ENCODE assay signal across 1 cellular context in the genomic region with DNA sequence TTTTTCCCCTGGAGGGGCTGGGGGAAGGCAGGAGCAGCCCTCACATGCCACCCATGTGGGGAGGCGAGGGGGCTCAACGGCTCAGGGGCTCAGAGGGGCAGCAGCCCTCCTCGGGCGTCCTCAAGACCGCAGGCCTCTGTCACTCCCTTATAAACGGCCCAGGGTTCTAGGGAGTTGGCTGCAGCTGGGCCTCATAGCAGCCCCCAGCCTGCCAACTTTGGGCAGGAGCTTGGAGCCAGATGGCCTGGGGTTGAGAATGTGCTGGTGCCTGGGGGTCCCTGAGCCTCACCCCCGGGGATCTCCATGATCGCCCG.
TF ChIP-seq lines count a peak whose summit lies in the region.

No MANE protein-coding gene starts in this region.

TF ChIP-seq in GM23338, 12 proteins besides CTCF, POLR2A, EP300 and RAD21 (continued from another document):
- TF ChIP-seq, protein P1, sequence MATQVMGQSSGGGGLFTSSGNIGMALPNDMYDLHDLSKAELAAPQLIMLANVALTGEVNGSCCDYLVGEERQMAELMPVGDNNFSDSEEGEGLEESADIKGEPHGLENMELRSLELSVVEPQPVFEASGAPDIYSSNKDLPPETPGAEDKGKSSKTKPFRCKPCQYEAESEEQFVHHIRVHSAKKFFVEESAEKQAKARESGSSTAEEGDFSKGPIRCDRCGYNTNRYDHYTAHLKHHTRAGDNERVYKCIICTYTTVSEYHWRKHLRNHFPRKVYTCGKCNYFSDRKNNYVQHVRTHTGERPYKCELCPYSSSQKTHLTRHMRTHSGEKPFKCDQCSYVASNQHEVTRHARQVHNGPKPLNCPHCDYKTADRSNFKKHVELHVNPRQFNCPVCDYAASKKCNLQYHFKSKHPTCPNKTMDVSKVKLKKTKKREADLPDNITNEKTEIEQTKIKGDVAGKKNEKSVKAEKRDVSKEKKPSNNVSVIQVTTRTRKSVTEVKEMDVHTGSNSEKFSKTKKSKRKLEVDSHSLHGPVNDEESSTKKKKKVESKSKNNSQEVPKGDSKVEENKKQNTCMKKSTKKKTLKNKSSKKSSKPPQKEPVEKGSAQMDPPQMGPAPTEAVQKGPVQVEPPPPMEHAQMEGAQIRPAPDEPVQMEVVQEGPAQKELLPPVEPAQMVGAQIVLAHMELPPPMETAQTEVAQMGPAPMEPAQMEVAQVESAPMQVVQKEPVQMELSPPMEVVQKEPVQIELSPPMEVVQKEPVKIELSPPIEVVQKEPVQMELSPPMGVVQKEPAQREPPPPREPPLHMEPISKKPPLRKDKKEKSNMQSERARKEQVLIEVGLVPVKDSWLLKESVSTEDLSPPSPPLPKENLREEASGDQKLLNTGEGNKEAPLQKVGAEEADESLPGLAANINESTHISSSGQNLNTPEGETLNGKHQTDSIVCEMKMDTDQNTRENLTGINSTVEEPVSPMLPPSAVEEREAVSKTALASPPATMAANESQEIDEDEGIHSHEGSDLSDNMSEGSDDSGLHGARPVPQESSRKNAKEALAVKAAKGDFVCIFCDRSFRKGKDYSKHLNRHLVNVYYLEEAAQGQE (IDR thresholded peaks at IDR 0.05; ENCODE audit: unreplicated experiment) = no peak
- TF ChIP-seq JUNB (IDR thresholded peaks at IDR 0.05; ENCODE audit: unreplicated experiment) = no peak
- TF ChIP-seq ZNF331 (CRISPR knock-in tag; IDR thresholded peaks at IDR 0.05; ENCODE audit: low read depth) = no peak
- no peak for TF ChIP-seq CREB1 (CRISPR knock-in tag; IDR thresholded peaks at IDR 0.05; ENCODE audit: low read depth)
- TF ChIP-seq POLR2AphosphoS5 (IDR thresholded peaks at IDR 0.05; ENCODE audit: low read depth) = no peak
- no peak for TF ChIP-seq EZH2 (IDR thresholded peaks at IDR 0.05; ENCODE audit: low read depth, unreplicated experiment)
- TF ChIP-seq, protein P2, sequence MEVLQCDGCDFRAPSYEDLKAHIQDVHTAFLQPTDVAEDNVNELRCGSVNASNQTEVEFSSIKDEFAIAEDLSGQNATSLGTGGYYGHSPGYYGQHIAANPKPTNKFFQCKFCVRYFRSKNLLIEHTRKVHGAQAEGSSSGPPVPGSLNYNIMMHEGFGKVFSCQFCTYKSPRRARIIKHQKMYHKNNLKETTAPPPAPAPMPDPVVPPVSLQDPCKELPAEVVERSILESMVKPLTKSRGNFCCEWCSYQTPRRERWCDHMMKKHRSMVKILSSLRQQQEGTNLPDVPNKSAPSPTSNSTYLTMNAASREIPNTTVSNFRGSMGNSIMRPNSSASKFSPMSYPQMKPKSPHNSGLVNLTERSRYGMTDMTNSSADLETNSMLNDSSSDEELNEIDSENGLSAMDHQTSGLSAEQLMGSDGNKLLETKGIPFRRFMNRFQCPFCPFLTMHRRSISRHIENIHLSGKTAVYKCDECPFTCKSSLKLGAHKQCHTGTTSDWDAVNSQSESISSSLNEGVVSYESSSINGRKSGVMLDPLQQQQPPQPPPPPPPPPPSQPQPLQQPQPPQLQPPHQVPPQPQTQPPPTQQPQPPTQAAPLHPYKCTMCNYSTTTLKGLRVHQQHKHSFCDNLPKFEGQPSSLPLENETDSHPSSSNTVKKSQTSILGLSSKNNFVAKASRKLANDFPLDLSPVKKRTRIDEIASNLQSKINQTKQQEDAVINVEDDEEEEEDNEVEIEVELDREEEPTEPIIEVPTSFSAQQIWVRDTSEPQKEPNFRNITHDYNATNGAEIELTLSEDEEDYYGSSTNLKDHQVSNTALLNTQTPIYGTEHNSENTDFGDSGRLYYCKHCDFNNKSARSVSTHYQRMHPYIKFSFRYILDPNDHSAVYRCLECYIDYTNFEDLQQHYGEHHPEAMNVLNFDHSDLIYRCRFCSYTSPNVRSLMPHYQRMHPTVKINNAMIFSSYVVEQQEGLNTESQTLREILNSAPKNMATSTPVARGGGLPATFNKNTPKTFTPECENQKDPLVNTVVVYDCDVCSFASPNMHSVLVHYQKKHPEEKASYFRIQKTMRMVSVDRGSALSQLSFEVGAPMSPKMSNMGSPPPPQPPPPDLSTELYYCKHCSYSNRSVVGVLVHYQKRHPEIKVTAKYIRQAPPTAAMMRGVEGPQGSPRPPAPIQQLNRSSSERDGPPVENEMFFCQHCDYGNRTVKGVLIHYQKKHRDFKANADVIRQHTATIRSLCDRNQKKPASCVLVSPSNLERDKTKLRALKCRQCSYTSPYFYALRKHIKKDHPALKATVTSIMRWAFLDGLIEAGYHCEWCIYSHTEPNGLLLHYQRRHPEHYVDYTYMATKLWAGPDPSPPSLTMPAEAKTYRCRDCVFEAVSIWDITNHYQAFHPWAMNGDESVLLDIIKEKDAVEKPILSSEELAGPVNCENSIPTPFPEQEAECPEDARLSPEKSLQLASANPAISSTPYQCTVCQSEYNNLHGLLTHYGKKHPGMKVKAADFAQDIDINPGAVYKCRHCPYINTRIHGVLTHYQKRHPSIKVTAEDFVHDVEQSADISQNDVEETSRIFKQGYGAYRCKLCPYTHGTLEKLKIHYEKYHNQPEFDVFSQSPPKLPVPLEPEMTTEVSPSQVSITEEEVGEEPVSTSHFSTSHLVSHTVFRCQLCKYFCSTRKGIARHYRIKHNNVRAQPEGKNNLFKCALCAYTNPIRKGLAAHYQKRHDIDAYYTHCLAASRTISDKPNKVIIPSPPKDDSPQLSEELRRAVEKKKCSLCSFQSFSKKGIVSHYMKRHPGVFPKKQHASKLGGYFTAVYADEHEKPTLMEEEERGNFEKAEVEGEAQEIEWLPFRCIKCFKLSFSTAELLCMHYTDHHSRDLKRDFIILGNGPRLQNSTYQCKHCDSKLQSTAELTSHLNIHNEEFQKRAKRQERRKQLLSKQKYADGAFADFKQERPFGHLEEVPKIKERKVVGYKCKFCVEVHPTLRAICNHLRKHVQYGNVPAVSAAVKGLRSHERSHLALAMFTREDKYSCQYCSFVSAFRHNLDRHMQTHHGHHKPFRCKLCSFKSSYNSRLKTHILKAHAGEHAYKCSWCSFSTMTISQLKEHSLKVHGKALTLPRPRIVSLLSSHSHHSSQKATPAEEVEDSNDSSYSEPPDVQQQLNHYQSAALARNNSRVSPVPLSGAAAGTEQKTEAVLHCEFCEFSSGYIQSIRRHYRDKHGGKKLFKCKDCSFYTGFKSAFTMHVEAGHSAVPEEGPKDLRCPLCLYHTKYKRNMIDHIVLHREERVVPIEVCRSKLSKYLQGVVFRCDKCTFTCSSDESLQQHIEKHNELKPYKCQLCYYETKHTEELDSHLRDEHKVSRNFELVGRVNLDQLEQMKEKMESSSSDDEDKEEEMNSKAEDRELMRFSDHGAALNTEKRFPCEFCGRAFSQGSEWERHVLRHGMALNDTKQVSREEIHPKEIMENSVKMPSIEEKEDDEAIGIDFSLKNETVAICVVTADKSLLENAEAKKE (CRISPR knock-in tag; IDR thresholded peaks at IDR 0.05) = no peak
- no peak for TF ChIP-seq NANOG (IDR thresholded peaks at IDR 0.05; ENCODE audit: borderline replicate concordance)
- TF ChIP-seq, protein P3, sequence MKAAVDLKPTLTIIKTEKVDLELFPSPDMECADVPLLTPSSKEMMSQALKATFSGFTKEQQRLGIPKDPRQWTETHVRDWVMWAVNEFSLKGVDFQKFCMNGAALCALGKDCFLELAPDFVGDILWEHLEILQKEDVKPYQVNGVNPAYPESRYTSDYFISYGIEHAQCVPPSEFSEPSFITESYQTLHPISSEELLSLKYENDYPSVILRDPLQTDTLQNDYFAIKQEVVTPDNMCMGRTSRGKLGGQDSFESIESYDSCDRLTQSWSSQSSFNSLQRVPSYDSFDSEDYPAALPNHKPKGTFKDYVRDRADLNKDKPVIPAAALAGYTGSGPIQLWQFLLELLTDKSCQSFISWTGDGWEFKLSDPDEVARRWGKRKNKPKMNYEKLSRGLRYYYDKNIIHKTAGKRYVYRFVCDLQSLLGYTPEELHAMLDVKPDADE (IDR thresholded peaks at IDR 0.05) = no peak
- no peak for TF ChIP-seq ZNF114 (CRISPR knock-in tag; IDR thresholded peaks at IDR 0.05)
TF ChIP-seq in GM23338: peak in this region for 0.
